ENCODE assay signal across 8 cellular contexts in the genomic region with DNA sequence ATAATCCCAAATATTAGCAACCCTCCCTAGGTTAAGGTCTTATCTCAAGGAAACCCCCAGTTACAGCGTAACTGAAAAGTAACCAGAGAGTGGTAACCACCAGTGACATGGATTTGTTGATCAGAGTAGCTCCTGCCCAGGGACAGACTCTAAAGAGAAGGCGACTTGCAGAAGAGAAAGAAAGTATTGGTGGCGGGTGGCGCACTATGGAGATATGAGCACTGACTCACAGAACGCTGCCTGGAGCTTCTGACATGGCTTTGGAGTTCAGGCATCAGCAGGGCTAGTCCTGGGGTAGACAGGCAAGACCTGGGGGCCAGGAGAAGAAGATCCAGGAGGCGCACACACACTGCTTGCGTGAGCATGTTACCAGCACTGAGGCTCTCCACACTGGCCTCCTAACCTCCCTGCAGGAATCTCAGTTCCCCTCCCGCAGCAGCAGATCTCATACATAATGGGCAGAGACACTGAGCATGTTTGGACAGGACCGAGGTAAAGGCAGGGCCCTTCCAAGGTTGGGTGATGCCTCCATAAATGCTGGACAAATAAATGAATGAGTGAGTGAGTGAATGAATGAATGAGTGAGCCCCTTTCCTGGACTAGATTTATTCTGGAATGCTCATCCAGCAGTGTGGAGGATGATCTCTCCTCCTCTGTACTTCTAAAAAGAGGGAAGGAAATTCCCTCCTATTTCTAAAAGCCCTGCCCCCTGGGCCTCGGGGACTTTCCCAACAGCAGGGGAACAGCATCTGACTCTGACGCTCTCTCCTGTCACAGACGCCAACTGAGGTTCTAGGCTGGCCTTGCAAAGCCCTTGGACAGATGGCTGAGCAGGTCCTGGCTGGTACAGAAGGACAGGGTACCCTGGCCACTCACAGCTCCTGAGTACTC.
A peak's percentile ranks its signal among the peaks of the same experiment; 100 is the strongest.
DNase-seq lines count a peak whose midpoint lies in the region; ATAC-seq and TF ChIP-seq lines count a peak whose summit lies in the region.

No MANE protein-coding gene starts in this region.

- peaks cover 22 to 60% (median 40%) of the 10 kb centered on the region in 4 donors for H3K4me1 Mint-ChIP-seq in CD4-positive, CD25-positive, alpha-beta regulatory T cell
- H3K4me1 Mint-ChIP-seq in dendritic cell treated with granulocyte-macrophage colony-stimulating factor and Interleukin-4, amounts not matched to agents 40 ng/mL and 50 ng/mL, for 4 days (ENCODE audit: low read depth): peaks cover 84% of the 10 kb centered on the region
- H3K4me1 Mint-ChIP-seq in naive thymus-derived CD8-positive, alpha-beta T cell: peaks cover 10 to 51% (median 39%) of the 10 kb centered on the region in 4 donors

- H3K36me3 ChIP-seq in CD4-positive, CD25-positive, alpha-beta regulatory T cell (ENCODE audit: control insufficient read depth, insufficient read depth, low read length): peaks cover 55% of the 10 kb centered on the region
- H3K36me3 ChIP-seq in HEK293 (ENCODE audit: control insufficient read depth in 2 of 2, insufficient read depth in 1 of 2, low read length in 2 of 2): peaks cover 0 to under 1% of the 10 kb centered on the region in 2 experiments; a peak in 1 of 3 replicates

- peak in 1 of 2 donors; percentile 31 for ATAC-seq in CD4-positive, CD25-positive, alpha-beta regulatory T cell (ENCODE audit: low read depth in 2 of 2)
- ATAC-seq in naive thymus-derived CD8-positive, alpha-beta T cell: no peak
- ATAC-seq in HG03196 (IDR thresholded peaks at IDR 0.05; ENCODE audit: unreplicated experiment) (no peak), HG03378 (IDR thresholded peaks at IDR 0.05; ENCODE audit: unreplicated experiment) (no peak)

- intact Hi-C loops in dendritic cell treated with granulocyte-macrophage colony-stimulating factor and Interleukin-4, amounts not matched to agents 40 ng/mL and 50 ng/mL, for 4 days (cut with micrococcal nuclease): no loop called here

- no peaks in the 10 kb centered on the region for H3K27me3 Mint-ChIP-seq in CD4-positive, CD25-positive, alpha-beta regulatory T cell
- no peaks in the 10 kb centered on the region for H3K27me3 Mint-ChIP-seq in dendritic cell treated with granulocyte-macrophage colony-stimulating factor and Interleukin-4, amounts not matched to agents 40 ng/mL and 50 ng/mL, for 4 days
- no peaks in the 10 kb centered on the region for H3K27me3 Mint-ChIP-seq in naive thymus-derived CD8-positive, alpha-beta T cell

- TF ChIP-seq CTCF in HEK293 (tag by site-specific recombination; IDR thresholded peaks at IDR 0.05): no peak

- H3K4me3 ChIP-seq in CD4-positive, CD25-positive, alpha-beta regulatory T cell (ENCODE audit: low read depth, low read length): no peak overlapping the region
- no peak overlapping the region for H3K4me3 ChIP-seq in HEK293 (ENCODE audit: low read depth, low read length)

- CTCF ChIA-PET in HEK293 (lab: Yijun Ruan, JAX): interaction anchor here (1.0 kb wide), 1 partner anchor 98 kb away, joined by 5 read pairs; no protein-coding TSS in a partner anchor

- DNase-seq in CD4-positive, CD25-positive, alpha-beta regulatory T cell: no peak
- no peak for DNase-seq in naive thymus-derived CD8-positive, alpha-beta T cell
- DNase-seq in NOMO-1 treated with dmso at 0.1 percent for 144 hours (lab: John Stamatoyannopoulos, UW; ENCODE audit: unreplicated experiment) (no peak), islet precursor cell (no peak)

- no peak overlapping the region for H3K27ac ChIP-seq in CD4-positive, CD25-positive, alpha-beta regulatory T cell (ENCODE audit: insufficient read depth, low read length, poor library complexity, severe bottlenecking)
- H3K27ac ChIP-seq in HEK293 (ENCODE audit: extremely low read depth, low read depth, low read length): peak overlapping the region; percentile 96; the same call in 1 of the 2 replicates

- H3K4me3 Mint-ChIP-seq in CD4-positive, CD25-positive, alpha-beta regulatory T cell: no peak overlapping the region
- peak overlapping the region; percentile 23 for H3K4me3 Mint-ChIP-seq in dendritic cell treated with granulocyte-macrophage colony-stimulating factor and Interleukin-4, amounts not matched to agents 40 ng/mL and 50 ng/mL, for 4 days
- no peak overlapping the region for H3K4me3 Mint-ChIP-seq in naive thymus-derived CD8-positive, alpha-beta T cell

- peaks cover 49% of the 10 kb centered on the region for H3K36me3 Mint-ChIP-seq in CD4-positive, CD25-positive, alpha-beta regulatory T cell
- H3K36me3 Mint-ChIP-seq in dendritic cell treated with granulocyte-macrophage colony-stimulating factor and Interleukin-4, amounts not matched to agents 40 ng/mL and 50 ng/mL, for 4 days (ENCODE audit: low read depth): peaks cover 94% of the 10 kb centered on the region
- peaks cover 0 to 72% (median 10%) of the 10 kb centered on the region in 3 donors for H3K36me3 Mint-ChIP-seq in naive thymus-derived CD8-positive, alpha-beta T cell

- no peaks in the 10 kb centered on the region for H3K27me3 ChIP-seq in CD4-positive, CD25-positive, alpha-beta regulatory T cell (ENCODE audit: control insufficient read depth, insufficient read depth, low read length)

- POLR2A ChIA-PET in HEK293 (lab: Yijun Ruan, JAX): interaction anchor here (0.6 to 4.2 kb wide), 2 partner anchors 43 kb away, joined by 3 to 56 read pairs; no protein-coding TSS in a partner anchor
- POLR2A ChIA-PET in naive thymus-derived CD8-positive, alpha-beta T cell (lab: Charles Lee): no interaction called here

- no peaks in the 10 kb centered on the region for H3K9me3 ChIP-seq in CD4-positive, CD25-positive, alpha-beta regulatory T cell (ENCODE audit: control insufficient read depth in 2 of 2, low read length in 2 of 2)
- no peaks in the 10 kb centered on the region for H3K9me3 ChIP-seq in HEK293 (ENCODE audit: control insufficient read depth, insufficient read depth, low read depth, low read length)

- peak overlapping the region; percentile 10 to 88 (median 53) for H3K27ac Mint-ChIP-seq in CD4-positive, CD25-positive, alpha-beta regulatory T cell
- peak overlapping the region; percentile 86 for H3K27ac Mint-ChIP-seq in dendritic cell treated with granulocyte-macrophage colony-stimulating factor and Interleukin-4, amounts not matched to agents 40 ng/mL and 50 ng/mL, for 4 days
- peak overlapping the region; percentile 8 to 70 (median 46) for H3K27ac Mint-ChIP-seq in naive thymus-derived CD8-positive, alpha-beta T cell

- H3K9me3 Mint-ChIP-seq in CD4-positive, CD25-positive, alpha-beta regulatory T cell: no peaks in the 10 kb centered on the region
- H3K9me3 Mint-ChIP-seq in dendritic cell treated with granulocyte-macrophage colony-stimulating factor and Interleukin-4, amounts not matched to agents 40 ng/mL and 50 ng/mL, for 4 days: no peaks in the 10 kb centered on the region
- H3K9me3 Mint-ChIP-seq in naive thymus-derived CD8-positive, alpha-beta T cell: no peaks in the 10 kb centered on the region

- H3K4me1 ChIP-seq in CD4-positive, CD25-positive, alpha-beta regulatory T cell (ENCODE audit: control insufficient read depth, insufficient read depth, low read length, poor library complexity, severe bottlenecking): peaks cover 30% of the 10 kb centered on the region
- H3K4me1 ChIP-seq in HEK293 (ENCODE audit: control insufficient read depth, insufficient read depth, low read length): peaks cover 39% of the 10 kb centered on the region

TF ChIP-seq in HEK293, 187 proteins besides CTCF, POLR2A, EP300 and RAD21 (continues in another document):
- TF ChIP-seq, protein P1, sequence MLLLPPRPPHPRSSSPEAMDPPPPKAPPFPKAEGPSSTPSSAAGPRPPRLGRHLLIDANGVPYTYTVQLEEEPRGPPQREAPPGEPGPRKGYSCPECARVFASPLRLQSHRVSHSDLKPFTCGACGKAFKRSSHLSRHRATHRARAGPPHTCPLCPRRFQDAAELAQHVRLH (tag by site-specific recombination; IDR thresholded peaks at IDR 0.05): no peak
- TF ChIP-seq, protein P2, sequence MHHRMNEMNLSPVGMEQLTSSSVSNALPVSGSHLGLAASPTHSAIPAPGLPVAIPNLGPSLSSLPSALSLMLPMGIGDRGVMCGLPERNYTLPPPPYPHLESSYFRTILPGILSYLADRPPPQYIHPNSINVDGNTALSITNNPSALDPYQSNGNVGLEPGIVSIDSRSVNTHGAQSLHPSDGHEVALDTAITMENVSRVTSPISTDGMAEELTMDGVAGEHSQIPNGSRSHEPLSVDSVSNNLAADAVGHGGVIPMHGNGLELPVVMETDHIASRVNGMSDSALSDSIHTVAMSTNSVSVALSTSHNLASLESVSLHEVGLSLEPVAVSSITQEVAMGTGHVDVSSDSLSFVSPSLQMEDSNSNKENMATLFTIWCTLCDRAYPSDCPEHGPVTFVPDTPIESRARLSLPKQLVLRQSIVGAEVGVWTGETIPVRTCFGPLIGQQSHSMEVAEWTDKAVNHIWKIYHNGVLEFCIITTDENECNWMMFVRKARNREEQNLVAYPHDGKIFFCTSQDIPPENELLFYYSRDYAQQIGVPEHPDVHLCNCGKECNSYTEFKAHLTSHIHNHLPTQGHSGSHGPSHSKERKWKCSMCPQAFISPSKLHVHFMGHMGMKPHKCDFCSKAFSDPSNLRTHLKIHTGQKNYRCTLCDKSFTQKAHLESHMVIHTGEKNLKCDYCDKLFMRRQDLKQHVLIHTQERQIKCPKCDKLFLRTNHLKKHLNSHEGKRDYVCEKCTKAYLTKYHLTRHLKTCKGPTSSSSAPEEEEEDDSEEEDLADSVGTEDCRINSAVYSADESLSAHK (tag by site-specific recombination; IDR thresholded peaks at IDR 0.05): no peak
- peak; percentile 34; the same call in 1 of the 2 replicates for TF ChIP-seq ZNF341 (tag by site-specific recombination; IDR thresholded peaks at IDR 0.05; ENCODE audit: low read depth)
- no peak for TF ChIP-seq HOXD13 (CRISPR knock-in tag; IDR thresholded peaks at IDR 0.05; ENCODE audit: borderline replicate concordance)
- no peak for TF ChIP-seq ZNF629 (tag by site-specific recombination; IDR thresholded peaks at IDR 0.05)
- no peak for TF ChIP-seq ZNF510 (tag by site-specific recombination; IDR thresholded peaks at IDR 0.05; ENCODE audit: insufficient replicate concordance)
- TF ChIP-seq ZNF354C (tag by site-specific recombination; IDR thresholded peaks at IDR 0.05; ENCODE audit: borderline replicate concordance, low read depth): no peak
- TF ChIP-seq ZNF521 (tag by site-specific recombination; IDR thresholded peaks at IDR 0.05): no peak
- no peak for TF ChIP-seq ZNF248 (tag by site-specific recombination; IDR thresholded peaks at IDR 0.05)
- TF ChIP-seq, protein P3, sequence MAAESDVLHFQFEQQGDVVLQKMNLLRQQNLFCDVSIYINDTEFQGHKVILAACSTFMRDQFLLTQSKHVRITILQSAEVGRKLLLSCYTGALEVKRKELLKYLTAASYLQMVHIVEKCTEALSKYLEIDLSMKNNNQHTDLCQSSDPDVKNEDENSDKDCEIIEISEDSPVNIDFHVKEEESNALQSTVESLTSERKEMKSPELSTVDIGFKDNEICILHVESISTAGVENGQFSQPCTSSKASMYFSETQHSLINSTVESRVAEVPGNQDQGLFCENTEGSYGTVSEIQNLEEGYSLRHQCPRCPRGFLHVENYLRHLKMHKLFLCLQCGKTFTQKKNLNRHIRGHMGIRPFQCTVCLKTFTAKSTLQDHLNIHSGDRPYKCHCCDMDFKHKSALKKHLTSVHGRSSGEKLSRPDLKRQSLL (tag by site-specific recombination; IDR thresholded peaks at IDR 0.05): no peak; the same call in 1 of the 2 replicates
- no peak for TF ChIP-seq ZBTB7A (tag by site-specific recombination; IDR thresholded peaks at IDR 0.05; ENCODE audit: low read depth)
